ENCODE assay signal across 8 cellular contexts in genomic region chr5:142356318-142356715, GRCh38. TPM values are rescaled to one million over a fixed set of nuclear protein-coding genes. Genes with fewer than 3 reads are reported as not detected.
DNase-seq lines count a peak whose midpoint lies in the region; ATAC-seq and TF ChIP-seq lines count a peak whose summit lies in the region.

No MANE protein-coding gene starts in this region.

- TF ChIP-seq POLR2A in uterus (IDR thresholded peaks at IDR 0.05), result no peak

- peak overlapping the region; percentile 77 for H3K4me3 Mint-ChIP-seq in activated naive CD4-positive, alpha-beta T cell treated with anti-CD3 and anti-CD28 coated beads for 36 hours
- peak overlapping the region; percentile 82 for H3K4me3 Mint-ChIP-seq in MCF 10A (ENCODE audit: unreplicated experiment)

- no peaks in the 10 kb centered on the region for H3K36me3 ChIP-seq in lower lobe of right lung
- H3K36me3 ChIP-seq in uterus, result no peaks in the 10 kb centered on the region

- H3K9me3 ChIP-seq in lower lobe of right lung (no peaks in the 10 kb centered on the region), uterus (no peaks in the 10 kb centered on the region)

- H3K27me3 ChIP-seq in lower lobe of right lung (ENCODE audit: low read depth) (peaks cover 5% of the 10 kb centered on the region), uterus (no peaks in the 10 kb centered on the region)

- H3K27me3 Mint-ChIP-seq in activated naive CD4-positive, alpha-beta T cell treated with anti-CD3 and anti-CD28 coated beads for 36 hours (ENCODE audit: low read depth), result no peaks in the 10 kb centered on the region
- H3K27me3 Mint-ChIP-seq in MCF 10A (ENCODE audit: insufficient read depth, unreplicated experiment), result no peaks in the 10 kb centered on the region

- BruUV-seq in MCF 10A (replicated peaks; lab: Mats Ljungman, UMichigan), result no TSS peak

- peaks cover 52% of the 10 kb centered on the region for H3K4me1 Mint-ChIP-seq in activated naive CD4-positive, alpha-beta T cell treated with anti-CD3 and anti-CD28 coated beads for 36 hours (ENCODE audit: low read depth)
- H3K4me1 Mint-ChIP-seq in MCF 10A (ENCODE audit: insufficient read depth, unreplicated experiment), result peaks cover 6% of the 10 kb centered on the region

- peak overlapping the region; percentile 94 for H3K27ac Mint-ChIP-seq in activated naive CD4-positive, alpha-beta T cell treated with anti-CD3 and anti-CD28 coated beads for 36 hours
- peak overlapping the region; percentile 86 for H3K27ac Mint-ChIP-seq in MCF 10A (ENCODE audit: low read depth, unreplicated experiment)

- H3K4me3 ChIP-seq in lower lobe of right lung (peak overlapping the region; percentile 60), uterus (peak overlapping the region; percentile 49 to 67)

- H3K36me3 Mint-ChIP-seq in activated naive CD4-positive, alpha-beta T cell treated with anti-CD3 and anti-CD28 coated beads for 36 hours (ENCODE audit: low read depth), result no peaks in the 10 kb centered on the region
- H3K36me3 Mint-ChIP-seq in MCF 10A (ENCODE audit: insufficient read depth, unreplicated experiment), result no peaks in the 10 kb centered on the region

- no peak for ATAC-seq in lower lobe of right lung

- intact Hi-C loops in activated naive CD4-positive, alpha-beta T cell treated with anti-CD3 and anti-CD28 coated beads for 36 hours (cut with micrococcal nuclease), result loop anchor here (2.0 to 10.0 kb wide), 8 partner anchors 76 to 468 kb away; no protein-coding TSS in a partner anchor
- intact Hi-C loops in MCF 10A (cut with micrococcal nuclease) (loop anchor here (2.0 kb wide), 1 partner anchor 140 kb away; no protein-coding TSS in a partner anchor), lower lobe of right lung (cut with DNase I) (no loop called here), uterus (cut with DNase I; ENCODE audit: low total_unique reads) (no loop called here)

- POLR2A ChIA-PET in MCF 10A (lab: Yijun Ruan, JAX), result interaction anchor here (0.6 to 10.6 kb wide), 5 partner anchors 12 to 343 kb away, joined by 3 to 150 read pairs (median 4); partner anchors contain the start of genes GNPDA1 and SPRY4

- no peak for TF ChIP-seq CTCF in MCF 10A (IDR thresholded peaks at IDR 0.05; ENCODE audit: unreplicated experiment)
- no peak for TF ChIP-seq CTCF in lower lobe of right lung (IDR thresholded peaks at IDR 0.05)
- TF ChIP-seq CTCF in uterus (IDR thresholded peaks at IDR 0.05), result no peak

- H3K27ac ChIP-seq in lower lobe of right lung, result peak overlapping the region; percentile 98
- peak overlapping the region; percentile 95 for H3K27ac ChIP-seq in uterus

- CTCF ChIA-PET in activated naive CD4-positive, alpha-beta T cell treated with anti-CD3 and anti-CD28 coated beads for 36 hours (lab: Charles Lee), result interaction anchor here (0.6 kb wide), 1 partner anchor 146 kb away, joined by 3 read pairs; no protein-coding TSS in a partner anchor
- CTCF ChIA-PET in MCF 10A (lab: Yijun Ruan, JAX), result interaction anchor here (0.6 to 4.9 kb wide), 4 partner anchors 33 to 209 kb away, joined by 3 to 22 read pairs (median 7); partner anchors contain the start of gene SPRY4

- DNase-seq in activated naive CD4-positive, alpha-beta T cell treated with anti-CD3 and anti-CD28 coated beads for 36 hours, result no peak
- DNase-seq in activated naive CD4-positive, alpha-beta T cell treated with Interleukin-2 at 50 U/mL for 16 hours, result no peak
- peak; percentile 31 for DNase-seq in MCF 10A (ENCODE audit: unreplicated experiment)
- no peak for DNase-seq in lower lobe of right lung
- no peak for DNase-seq in uterus
- no peak for DNase-seq in DMS 273 treated with DMSO at 0.1 percent for 48 hours (lab: John Stamatoyannopoulos, UW)
- DNase-seq in hypothalamus (lab: John Stamatoyannopoulos, UW), result no peak
- no peak for DNase-seq in stimulated activated CD4-positive, alpha-beta T cell treated with anti-CD3 and anti-CD28 coated beads, Interleukin-2, amount 100 ng/mL, for 24 hours

- peaks cover 23% of the 10 kb centered on the region for H3K4me1 ChIP-seq in lower lobe of right lung
- H3K4me1 ChIP-seq in uterus, result no peaks in the 10 kb centered on the region

- no peaks in the 10 kb centered on the region for H3K9me3 Mint-ChIP-seq in activated naive CD4-positive, alpha-beta T cell treated with anti-CD3 and anti-CD28 coated beads for 36 hours
- H3K9me3 Mint-ChIP-seq in MCF 10A (ENCODE audit: unreplicated experiment), result no peaks in the 10 kb centered on the region

RNA-seq across cellular contexts. Expression of gene SPRY4, which starts 31.5 kb away (rescaled TPM):
- total RNA-seq in activated naive CD4-positive, alpha-beta T cell treated with anti-CD3 and anti-CD28 coated beads for 36 hours, result under 1 TPM; 0.31 to 0.67 TPM
- total RNA-seq in MCF 10A (2022) (34.5 and 41.9 TPM in 2 replicates), lower lobe of right lung (42.7 TPM), uterus (10 to 100 TPM in 3 of 4 donors, 1 to 10 TPM in 1; 3.1 to 14.3 (median 12.1) TPM)

Comparison
In these comparisons a context has a peak if more than half of its experiments do, and no peak if none do; other contexts are left out.
1. intact Hi-C loops: an anchor here in activated naive CD4-positive, alpha-beta T cell treated with anti-CD3 and anti-CD28 coated beads for 36 hours (2.0 to 10.0 kb wide) and MCF 10A (2.0 kb wide); none called in lower lobe of right lung and uterus.